9 cellular contexts compared by ENCODE assay signal in genomic region chr4:8269535-8270417, GRCh38. TPM values are rescaled to one million over a fixed set of nuclear protein-coding genes. Genes with fewer than 3 reads are reported as not detected.
A peak's percentile ranks its signal among the peaks of the same experiment; 100 is the strongest.
DNase-seq lines count a peak whose midpoint lies in the region; ATAC-seq, FAIRE-seq and TF ChIP-seq lines count a peak whose summit lies in the region.
"Had no signal": no experiment of that assay in that cellular context is flagged by ENCODE, and none has a peak within 500 bp of the region (broad histone marks: within the 10 kb centered on the region; RNA-seq: fewer than 3 reads in every experiment).

Gene HTRA3 (plus strand): TSS chr4:8269754. CDS start chr4:8269969, 215 bp downstream.

- H3K4me2 ChIP-seq in skeletal muscle satellite cell (ENCODE audit: low read length) = peak within 1 kb of the TSS; percentile 83

- H3K4me1 Mint-ChIP-seq in effector memory CD8-positive, alpha-beta T cell (ENCODE audit: low read depth in 2 of 2) = no peaks in the 10 kb centered on the region
- H3K4me1 Mint-ChIP-seq: central memory CD8-positive, alpha-beta T cell had no signal

- 4 to 7% (median 6%) methylated on average over 16 to 111 of the region's 111 CpGs for WGBS in adrenal gland, 4 donors

- H3K27ac ChIP-seq in adrenal gland = peak within 1 kb of the TSS in 2 of 5 donors; percentile 12 to 58

- H3K36me3 Mint-ChIP-seq in effector memory CD8-positive, alpha-beta T cell (ENCODE audit: insufficient read depth) = no peaks in the 10 kb centered on the region

- no peak within 1 kb of the TSS for H3K4me3 Mint-ChIP-seq in effector memory CD8-positive, alpha-beta T cell
- H3K4me3 Mint-ChIP-seq: central memory CD8-positive, alpha-beta T cell had no signal

- TF ChIP-seq CTCF in adrenal gland (IDR thresholded peaks at IDR 0.05) = no peak

- no peak for DNase-seq in H54 (ENCODE audit: insufficient read length, low spot score)
- DNase-seq in adrenal gland = peak in 3 of 7 donors; percentile 11 to 33 (median 26)
- DNase-seq in stimulated activated CD4-positive, alpha-beta T cell treated with anti-CD3 and anti-CD28 coated beads, Interleukin-4, amount 100 ng/mL, for 4 hours = no peak
- no peak for DNase-seq in effector memory CD8-positive, alpha-beta T cell
- no peak for DNase-seq in HT-29 (ENCODE audit: low spot score)

- no peak for ATAC-seq in effector memory CD8-positive, alpha-beta T cell (replicated peaks)
- ATAC-seq in GM18520 (IDR thresholded peaks at IDR 0.05; ENCODE audit: unreplicated experiment) = no peak

- peak within 1 kb of the TSS; percentile 70 for H3K9ac ChIP-seq in skeletal muscle satellite cell (ENCODE audit: low read depth, low read length)

- H3K36me3 ChIP-seq in adrenal gland (replicated peaks in 1 of 2) (no peaks in the 10 kb centered on the region), skeletal muscle satellite cell (ENCODE audit: insufficient read depth, low read length) (no peaks in the 10 kb centered on the region)

- no peaks in the 10 kb centered on the region for H3K9me3 Mint-ChIP-seq in effector memory CD8-positive, alpha-beta T cell
- H3K9me3 Mint-ChIP-seq: central memory CD8-positive, alpha-beta T cell had no signal

- peak; percentile 88 for TF ChIP-seq POLR2A in H54 (IDR thresholded peaks at IDR 0.05; ENCODE audit: low read depth, low read length)
- TF ChIP-seq POLR2A in adrenal gland (IDR thresholded peaks at IDR 0.05) = peak; percentile 34 to 35

- H3K4me1 ChIP-seq in adrenal gland (replicated peaks in 1 of 2) (peaks cover 4 to 17% of the 10 kb centered on the region in 2 donors), skeletal muscle satellite cell (ENCODE audit: control insufficient read depth, insufficient read depth, low read length) (peaks cover 32% of the 10 kb centered on the region)

- H3K4me3 ChIP-seq in adrenal gland (peak within 1 kb of the TSS in 1 of 4 donors; percentile 35), iPS-18c (ENCODE audit: insufficient read depth, low read depth, low read length) (peak within 1 kb of the TSS; percentile 40), skeletal muscle satellite cell (ENCODE audit: low read length) (peak within 1 kb of the TSS; percentile 67)

- intact Hi-C loops in adrenal gland (cut with DNase I) = no loop called here

- no peak within 1 kb of the TSS for H3K27ac Mint-ChIP-seq in effector memory CD8-positive, alpha-beta T cell

- no peak for FAIRE-seq in H54 (lab: Jason Lieb, UNC)

- H3K27me3 Mint-ChIP-seq in effector memory CD8-positive, alpha-beta T cell = peaks cover 43 to 81% of the 10 kb centered on the region in 2 donors

- H3K27me3 ChIP-seq in adrenal gland (peaks cover 10% of the 10 kb centered on the region), skeletal muscle satellite cell (ENCODE audit: control insufficient read depth, insufficient read depth, low read length) (peaks cover 22% of the 10 kb centered on the region)

- H3K9me3 ChIP-seq in adrenal gland (replicated peaks in 1 of 3) (no peaks in the 10 kb centered on the region), iPS-18c (ENCODE audit: control insufficient read depth, insufficient read depth, low read length) (peaks cover under 1% of the 10 kb centered on the region), skeletal muscle satellite cell (replicated peaks; ENCODE audit: low read length) (no peaks in the 10 kb centered on the region)

RNA-seq across cellular contexts. Expression of gene HTRA3, which starts in this region (rescaled TPM):
- 10 to 100 TPM in 1 of 8 donors, 1 to 10 TPM in 7; 2.3 to 10.6 (median 4.0) TPM for total RNA-seq in adrenal gland
- polyA plus RNA-seq in adrenal gland = 10 to 100 TPM in 1 of 3 donors, 1 to 10 TPM in 2; 1.6 to 14.0 (median 4.0) TPM
- 2.2 and 3.3 TPM in 2 replicates for total RNA-seq in skeletal muscle satellite cell (2012; rRNA removed)
- not detected in 2 replicates for total RNA-seq in HT-29 (2014; rRNA removed; shearing (Covaris generic))
